In genomic region chr5:58847041-58847440, GRCh38 we compare ENCODE assay signal across 17 cellular contexts.
"Had no signal": no experiment of that assay in that cellular context is flagged by ENCODE, and none has a peak within 500 bp of the region (broad histone marks: within the 10 kb centered on the region; RNA-seq: fewer than 3 reads in every experiment).

No MANE protein-coding gene starts in this region.

- H3K36me3 Mint-ChIP-seq: immature natural killer cell, mesothelial cell of epicardium, naive B cell had no signal

- H3K27me3 Mint-ChIP-seq: dendritic cell treated with granulocyte-macrophage colony-stimulating factor and Interleukin-4, amounts not matched to agents 40 ng/mL and 50 ng/mL, for 4 days had no signal

- H3K9me3 Mint-ChIP-seq: dendritic cell treated with granulocyte-macrophage colony-stimulating factor and Interleukin-4, amounts not matched to agents 40 ng/mL and 50 ng/mL, for 4 days; immature natural killer cell; mesothelial cell of epicardium; naive B cell had no signal

- H3K4me1 Mint-ChIP-seq: immature natural killer cell had no signal

- ATAC-seq: foreskin keratinocyte, gastroesophageal sphincter, heart left ventricle, left cardiac atrium, left lung, left ventricle myocardium superior, lower lobe of right lung, mucosa of descending colon had no signal

- H3K27ac Mint-ChIP-seq: dendritic cell treated with granulocyte-macrophage colony-stimulating factor and Interleukin-4, amounts not matched to agents 40 ng/mL and 50 ng/mL, for 4 days; immature natural killer cell; mesothelial cell of epicardium; naive B cell had no signal

- DNase-seq: colonic mucosa; cortex of kidney; effector CD8-positive, alpha-beta T cell; foreskin keratinocyte; heart left ventricle; hypothalamus; immature natural killer cell; left cardiac atrium; left lung; left ventricle myocardium superior; lower lobe of right lung; mesenchymal stem cell; mucosa of descending colon; naive B cell had no signal

- H3K4me3 Mint-ChIP-seq: dendritic cell treated with granulocyte-macrophage colony-stimulating factor and Interleukin-4, amounts not matched to agents 40 ng/mL and 50 ng/mL, for 4 days; immature natural killer cell; mesothelial cell of epicardium; naive B cell had no signal
